ENCODE assay signal across 27 cellular contexts in genomic region chr2:239792649-239793010, GRCh38.
DNase-seq lines count a peak whose midpoint lies in the region; ATAC-seq and TF ChIP-seq lines count a peak whose summit lies in the region.
"Had no signal": no experiment of that assay in that cellular context is flagged by ENCODE, and none has a peak within 500 bp of the region (broad histone marks: within the 10 kb centered on the region; RNA-seq: fewer than 3 reads in every experiment).

No MANE protein-coding gene starts in this region.

- H3K27me3 ChIP-seq in right cardiac atrium (ENCODE audit: control insufficient read depth, insufficient read depth) (no peaks in the 10 kb centered on the region), aorta (ENCODE audit: control insufficient read depth in 1 of 2, insufficient read depth in 2 of 2, low read length in 1 of 2) (no peaks in the 10 kb centered on the region)

- H3K4me1 ChIP-seq in right cardiac atrium (ENCODE audit: control insufficient read depth, insufficient read depth, low read length) (no peaks in the 10 kb centered on the region), aorta (ENCODE audit: control insufficient read depth in 1 of 2, insufficient read depth in 2 of 2, low read length in 2 of 2) (no peaks in the 10 kb centered on the region), mucosa of descending colon (ENCODE audit: low read depth) (no peaks in the 10 kb centered on the region)
- H3K4me1 ChIP-seq: left ventricle myocardium inferior had no signal

- H3K4me3 ChIP-seq in right cardiac atrium (ENCODE audit: low read length) = no peak overlapping the region
- H3K4me3 ChIP-seq in aorta (ENCODE audit: low read length in 2 of 2) = no peak overlapping the region
- H3K4me3 ChIP-seq in mucosa of descending colon = no peak overlapping the region
- H3K4me3 ChIP-seq: left ventricle myocardium inferior, smooth muscle cell had no signal

- H3K4me1 Mint-ChIP-seq in progenitor cell of endocrine pancreas (ENCODE audit: low read depth) = no peaks in the 10 kb centered on the region
- H3K4me1 Mint-ChIP-seq: naive B cell, T-cell had no signal

- DNase-seq in cardiac septum (ENCODE audit: low spot score) (peak; percentile 20), right cardiac atrium (no peak), ecto neural progenitor cell (ENCODE audit: low spot score) (peak; percentile 29), progenitor cell of endocrine pancreas (ENCODE audit: low spot score, unreplicated experiment) (no peak), aorta (peak; percentile 34 to 74), mucosa of descending colon (no peak), A172 (ENCODE audit: low spot score) (no peak)
- DNase-seq: activated CD4-positive, alpha-beta T cell treated with anti-CD3 and anti-CD28 coated beads, Interleukin-2, amount 50 U/mL, for 1 hour; anterior cingulate cortex; DMS53; effector memory CD8-positive, alpha-beta T cell; erythroblast; KG1; left ventricle myocardium inferior; naive B cell; NCI-H1105 treated with DMSO at 0.1 percent for 48 hours; NCI-H1930; NCI-H2171 treated with DMSO at 0.1 percent for 48 hours; NCI-H510A treated with DMSO at 0.1 percent for 48 hours; stimulated activated naive CD8-positive, alpha-beta T cell treated with anti-CD3 and anti-CD28 coated beads, Interleukin-15, Interleukin-2, amounts not matched to agents 100 U/mL and 50 U/mL, for 24 hours; T-cell had no signal

- WGBS in right cardiac atrium = 87% methylated on average over 9 of the region's 9 CpGs
- 21 to 28% methylated on average over 9 of the region's 9 CpGs for WGBS in aorta, 2 donors

- H3K36me3 ChIP-seq in aorta (ENCODE audit: control insufficient read depth in 1 of 2, insufficient read depth in 2 of 2, low read length in 1 of 2) = no peaks in the 10 kb centered on the region
- no peaks in the 10 kb centered on the region for H3K36me3 ChIP-seq in mucosa of descending colon (ENCODE audit: low read depth)
- H3K36me3 ChIP-seq: left ventricle myocardium inferior had no signal

- H3K9me3 ChIP-seq in right cardiac atrium (ENCODE audit: control insufficient read depth, low read length) (no peaks in the 10 kb centered on the region), aorta (ENCODE audit: control insufficient read depth, low read length) (no peaks in the 10 kb centered on the region), mucosa of descending colon (no peaks in the 10 kb centered on the region)

- intact Hi-C loops in cardiac septum (cut with DNase I) (no loop called here), right cardiac atrium (cut with DNase I) (no loop called here), aorta (cut with DNase I) (no loop called here), mucosa of descending colon (cut with DNase I, micrococcal nuclease) (no loop called here)

- no peak overlapping the region for H3K27ac ChIP-seq in right cardiac atrium (ENCODE audit: low read length)
- no peak overlapping the region for H3K27ac ChIP-seq in aorta (ENCODE audit: low read depth in 1 of 2, low read length in 2 of 2)
- H3K27ac ChIP-seq: HL-60, left ventricle myocardium inferior had no signal

- no peaks in the 10 kb centered on the region for H3K36me3 Mint-ChIP-seq in progenitor cell of endocrine pancreas (ENCODE audit: insufficient read depth)
- H3K36me3 Mint-ChIP-seq: activated naive CD8-positive, alpha-beta T cell; mesothelial cell of epicardium; naive B cell; T-cell had no signal

- no peak for TF ChIP-seq CTCF in progenitor cell of endocrine pancreas (IDR thresholded peaks at IDR 0.05; ENCODE audit: unreplicated experiment)
- TF ChIP-seq CTCF in mucosa of descending colon (IDR thresholded peaks at IDR 0.05) = no peak

- no peak for ATAC-seq in right cardiac atrium
- peak; percentile 57 for ATAC-seq in aorta (ENCODE audit: low FRiP score)
- ATAC-seq in mucosa of descending colon = no peak
- ATAC-seq in GM18861 (IDR thresholded peaks at IDR 0.05; ENCODE audit: unreplicated experiment) = no peak
- ATAC-seq: effector memory CD8-positive, alpha-beta T cell; HCT116; stimulated activated naive CD8-positive, alpha-beta T cell treated with anti-CD3 and anti-CD28 coated beads, Interleukin-15, Interleukin-2, amounts not matched to agents 100 U/mL and 50 U/mL, for 24 hours; T-cell had no signal

- H3K27ac Mint-ChIP-seq in progenitor cell of endocrine pancreas = peak overlapping the region; percentile 82
- H3K27ac Mint-ChIP-seq: activated naive CD8-positive, alpha-beta T cell; effector memory CD8-positive, alpha-beta T cell; mesothelial cell of epicardium; T-cell had no signal

- H3K9me3 Mint-ChIP-seq in progenitor cell of endocrine pancreas (ENCODE audit: low read depth) = no peaks in the 10 kb centered on the region
- H3K9me3 Mint-ChIP-seq: effector memory CD8-positive, alpha-beta T cell; T-cell had no signal

- peaks cover 11% of the 10 kb centered on the region for H3K27me3 Mint-ChIP-seq in progenitor cell of endocrine pancreas
- H3K27me3 Mint-ChIP-seq: activated naive CD8-positive, alpha-beta T cell; T-cell had no signal

- H3K4me3 Mint-ChIP-seq in progenitor cell of endocrine pancreas (ENCODE audit: low read depth) = no peak overlapping the region
- H3K4me3 Mint-ChIP-seq: activated naive CD8-positive, alpha-beta T cell; effector memory CD8-positive, alpha-beta T cell; mesothelial cell of epicardium; naive B cell; T-cell had no signal

Comparison
In these comparisons a context has a peak if more than half of its experiments do, and no peak if none do; other contexts are left out.
1. DNase-seq: peak in cardiac septum (single experiment), ecto neural progenitor cell (single experiment) and aorta (2 of 2); none in right cardiac atrium (0 of 3), progenitor cell of endocrine pancreas (single experiment), mucosa of descending colon (0 of 3) and A172 (single experiment).